Comparison of ENCODE assay signal across 18 cellular contexts in the genomic region with DNA sequence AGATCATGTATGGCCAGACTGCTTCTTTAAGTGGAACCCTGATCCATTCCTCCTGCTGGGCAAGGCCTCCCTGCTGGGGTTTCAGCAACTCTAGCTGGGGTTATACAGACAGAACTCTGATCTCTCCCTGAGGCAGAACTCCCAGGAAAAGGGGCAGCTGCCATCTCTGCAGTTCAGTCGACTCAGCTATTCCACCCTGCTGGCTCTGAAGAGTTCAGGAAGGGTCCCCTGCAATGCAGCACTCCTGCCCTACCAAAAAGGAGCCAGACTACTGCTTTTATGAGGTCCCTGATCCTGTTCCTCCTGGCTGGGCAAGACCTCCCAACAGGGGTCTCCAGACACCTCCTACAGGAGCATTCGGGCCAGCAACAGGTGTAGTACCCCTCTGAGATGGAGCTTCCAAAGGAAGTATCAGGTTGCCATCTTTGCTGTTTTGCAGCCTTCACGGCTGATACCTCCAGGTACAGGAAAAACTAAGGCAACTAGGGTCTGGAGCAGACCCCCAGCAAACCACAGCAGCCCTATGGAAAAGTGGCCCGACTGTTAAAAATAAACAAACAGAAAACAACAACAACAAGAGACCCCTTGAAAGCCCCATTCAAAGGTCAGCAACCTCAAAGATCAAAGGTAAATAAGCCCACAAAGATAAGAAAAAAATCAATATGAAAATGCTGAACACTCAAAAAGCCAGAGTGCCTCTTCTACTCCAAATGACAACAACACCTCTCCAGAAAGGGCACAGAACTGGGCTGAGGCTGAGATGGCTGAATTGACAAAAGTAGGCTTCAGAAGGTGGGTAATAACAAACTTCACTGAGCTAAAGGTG. TPM values are rescaled to one million over a fixed set of nuclear protein-coding genes. Genes with fewer than 3 reads are reported as not detected.
"Had no signal": no experiment of that assay in that cellular context is flagged by ENCODE, and none has a peak within 500 bp of the region (broad histone marks: within the 10 kb centered on the region; RNA-seq: fewer than 3 reads in every experiment).

No MANE protein-coding gene starts in this region.

- ATAC-seq: activated naive CD4-positive, alpha-beta T cell treated with anti-CD3 and anti-CD28 coated beads, Interleukin-2, amount 50 U/mL, for 72 hours; body of pancreas; gastroesophageal sphincter; naive thymus-derived CD8-positive, alpha-beta T cell; T-helper 17 cell had no signal

- H3K36me3 Mint-ChIP-seq: activated naive CD4-positive, alpha-beta T cell treated with anti-CD3 and anti-CD28 coated beads, Interleukin-2, amount 50 U/mL, for 72 hours; naive thymus-derived CD8-positive, alpha-beta T cell had no signal

- H3K36me3 ChIP-seq: gastroesophageal sphincter, right atrium auricular region, tibial nerve had no signal

- H3K27me3 ChIP-seq: body of pancreas, gastroesophageal sphincter, right atrium auricular region, tibial nerve had no signal

- H3K27ac ChIP-seq: body of pancreas, gastroesophageal sphincter, right atrium auricular region, tibial nerve had no signal

- H3K4me3 Mint-ChIP-seq: activated CD4-positive, alpha-beta memory T cell treated with anti-CD3 and anti-CD28 coated beads, Interleukin-2, amount 10 ng/mL, durations not matched to agents 7 days and 5 days; naive thymus-derived CD8-positive, alpha-beta T cell; T-helper 17 cell had no signal

- H3K4me1 Mint-ChIP-seq: activated CD4-positive, alpha-beta memory T cell treated with anti-CD3 and anti-CD28 coated beads, Interleukin-2, amount 10 ng/mL, durations not matched to agents 7 days and 5 days; naive thymus-derived CD8-positive, alpha-beta T cell; T-helper 17 cell had no signal

- H3K4me3 ChIP-seq: body of pancreas, gastroesophageal sphincter, mucosa of descending colon, right atrium auricular region, tibial nerve had no signal

- DNase-seq: activated CD4-positive, alpha-beta memory T cell treated with anti-CD3 and anti-CD28 coated beads, Interleukin-2, amount 10 ng/mL, durations not matched to agents 7 days and 5 days; activated CD4-positive, alpha-beta T cell treated with anti-CD3 and anti-CD28 coated beads for 4 hours; activated effector memory CD4-positive, alpha-beta T cell treated with anti-CD3 and anti-CD28 coated beads, Interleukin-2, amount 50 U/mL, for 16 hours; activated T-cell treated with anti-CD3 and anti-CD28 coated beads, Interleukin-2, amount 50 U/mL, for 48 hours; body of pancreas; caudate nucleus; islet precursor cell; mucosa of descending colon; naive thymus-derived CD8-positive, alpha-beta T cell; occipital lobe; stimulated activated CD4-positive, alpha-beta T cell treated with anti-CD3 and anti-CD28 coated beads, Interleukin-4, amount 100 ng/mL, for 24 hours; stimulated activated naive CD4-positive, alpha-beta T cell treated with Interleukin-2 at 50 U/mL for 16 hours; substantia nigra; T-helper 17 cell had no signal

- H3K9me3 Mint-ChIP-seq: activated CD4-positive, alpha-beta memory T cell treated with anti-CD3 and anti-CD28 coated beads, Interleukin-2, amount 10 ng/mL, durations not matched to agents 7 days and 5 days; activated naive CD4-positive, alpha-beta T cell treated with anti-CD3 and anti-CD28 coated beads, Interleukin-2, amount 50 U/mL, for 72 hours; naive thymus-derived CD8-positive, alpha-beta T cell had no signal

- H3K4me1 ChIP-seq: gastroesophageal sphincter, right atrium auricular region, tibial nerve had no signal

- H3K27ac Mint-ChIP-seq: activated CD4-positive, alpha-beta memory T cell treated with anti-CD3 and anti-CD28 coated beads, Interleukin-2, amount 10 ng/mL, durations not matched to agents 7 days and 5 days; activated naive CD4-positive, alpha-beta T cell treated with anti-CD3 and anti-CD28 coated beads, Interleukin-2, amount 50 U/mL, for 72 hours; T-helper 17 cell had no signal

- H3K9me3 ChIP-seq: body of pancreas, gastroesophageal sphincter, mucosa of descending colon, right atrium auricular region, tibial nerve had no signal

RNA-seq across cellular contexts. Expression of a gene that starts 14.2 kb away (rescaled TPM):
- total RNA-seq: activated CD4-positive, alpha-beta memory T cell treated with anti-CD3 and anti-CD28 coated beads, Interleukin-2, amount 10 ng/mL, durations not matched to agents 7 days and 5 days; activated naive CD4-positive, alpha-beta T cell treated with anti-CD3 and anti-CD28 coated beads, Interleukin-2, amount 50 U/mL, for 72 hours; naive thymus-derived CD8-positive, alpha-beta T cell; T-helper 17 cell had no signal
